ENCODE assay signal across 34 cellular contexts in the genomic region with DNA sequence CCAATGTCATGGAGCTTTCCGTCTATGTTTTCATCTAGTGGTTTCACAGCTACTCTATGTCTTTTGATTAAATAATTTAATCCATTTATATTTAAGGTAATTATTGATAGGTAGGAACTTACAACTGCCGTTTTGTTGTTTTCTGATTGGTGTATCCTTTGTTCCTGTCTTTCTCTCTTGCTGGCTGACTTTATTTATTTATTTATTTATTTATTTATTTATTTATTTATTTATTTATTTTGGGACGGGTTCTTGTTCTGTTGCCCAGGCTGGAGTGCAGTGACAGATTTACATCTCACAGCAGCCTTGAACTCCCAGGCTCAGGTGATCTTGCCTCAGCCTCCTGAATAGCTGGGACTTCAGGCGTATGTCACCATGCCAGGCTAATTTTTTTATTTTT.
"Had no signal": no experiment of that assay in that cellular context is flagged by ENCODE, and none has a peak within 500 bp of the region (broad histone marks: within the 10 kb centered on the region; RNA-seq: fewer than 3 reads in every experiment).

No MANE protein-coding gene starts in this region.

- H3K27me3 ChIP-seq: MG63 had no signal

- H3K36me3 ChIP-seq: MG63 had no signal

- H3K4me3 ChIP-seq: MG63 had no signal

- DNase-seq: Karpas-422, Kasumi-1, MG63, MM.1S, MV-4-11, NCI-H1048, NCI-H1092, NCI-H1092 treated with DMSO at 0.1 percent for 48 hours, NCI-H1105, NCI-H1105 treated with DMSO at 0.1 percent for 48 hours, NCI-H1417, NCI-H1417 treated with DMSO at 0.1 percent for 48 hours, NCI-H1436, NCI-H1436 treated with DMSO at 0.1 percent for 48 hours, NCI-H146, NCI-H1694, NCI-H1694 treated with DMSO at 0.1 percent for 48 hours, NCI-H187, NCI-H187 treated with DMSO at 0.1 percent for 48 hours, NCI-H1930, NCI-H2029, NCI-H2029 treated with DMSO at 0.1 percent for 48 hours, NCI-H2081, NCI-H2081 treated with DMSO at 0.1 percent for 48 hours, NCI-H2107, NCI-H2171, NCI-H2171 treated with DMSO at 0.1 percent for 48 hours, NCI-H2227 treated with DMSO at 0.1 percent for 48 hours, NCI-H226, NCI-H345, NCI-H446, NCI-H446 treated with DMSO at 0.1 percent for 48 hours, NCI-H510A, NCI-H524 had no signal
